In genomic region chr2:122172812-122173211, GRCh38 we compare ENCODE assay signal across 40 cellular contexts.
"Had no signal": no experiment of that assay in that cellular context is flagged by ENCODE, and none has a peak within 500 bp of the region (broad histone marks: within the 10 kb centered on the region; RNA-seq: fewer than 3 reads in every experiment).

No MANE protein-coding gene starts in this region.

- H3K9me3 Mint-ChIP-seq: activated naive CD4-positive, alpha-beta T cell treated with anti-CD3 and anti-CD28 coated beads for 36 hours; activated naive CD4-positive, alpha-beta T cell treated with anti-CD3 and anti-CD28 coated beads, Interleukin-2, amount 10 ng/mL, durations not matched to agents 7 days and 5 days; activated naive CD4-positive, alpha-beta T cell treated with anti-CD3 and anti-CD28 coated beads, Interleukin-2, amount 50 U/mL, for 24 hours; activated naive CD4-positive, alpha-beta T cell treated with anti-CD3 and anti-CD28 coated beads, Interleukin-2, amount 50 U/mL, for 72 hours; activated naive CD8-positive, alpha-beta T cell treated with anti-CD3 and anti-CD28 coated beads for 36 hours; activated naive CD8-positive, alpha-beta T cell treated with anti-CD3 and anti-CD28 coated beads, Interleukin-2, amount 10 ng/mL, durations not matched to agents 7 days and 5 days; activated naive CD8-positive, alpha-beta T cell treated with anti-CD3 and anti-CD28 coated beads, Interleukin-2, amount 50 U/mL, for 24 hours; activated T-cell treated with anti-CD3 and anti-CD28 coated beads, Interleukin-2, amount 50 U/mL, for 24 hours; activated T-cell treated with anti-CD3 and anti-CD28 coated beads, Interleukin-2, amount 50 U/mL, for 4 hours; activated T-cell treated with anti-CD3 and anti-CD28 coated beads, Interleukin-2, amount 50 U/mL, for 72 hours; activated T-helper 1 cell treated with anti-CD3 and anti-CD28 coated beads, Interleukin-12 subunit alpha, Interleukin-12 subunit beta, Interleukin-2, Interleukin-4 antibody, amounts not matched to agents 30 ng/mL and 10 ng/mL and 1 ng/mL, durations not matched to agents 14 hours and 24 hours and 36 hours; activated T-helper 17 cell treated with anti-CD3 and anti-CD28 coated beads, Interleukin-2, amount 50 U/mL, for 72 hours; activated T-helper 2 cell treated with anti-CD3 and anti-CD28 coated beads, Interferon-gamma antibody, Interleukin-2, Interleukin-4, amounts not matched to agents 10 μg/mL and 5 μg/mL and 100 μg/mL, durations not matched to agents 14 hours and 24 hours and 36 hours; central memory CD8-positive, alpha-beta T cell had no signal

- H3K9me3 ChIP-seq: adrenal gland, ascending aorta, body of pancreas, breast epithelium had no signal

- H3K36me3 Mint-ChIP-seq: activated naive CD4-positive, alpha-beta T cell treated with anti-CD3 and anti-CD28 coated beads, Interleukin-2, amount 10 ng/mL, durations not matched to agents 7 days and 5 days; activated naive CD4-positive, alpha-beta T cell treated with anti-CD3 and anti-CD28 coated beads, Interleukin-2, amount 50 U/mL, for 24 hours; activated naive CD4-positive, alpha-beta T cell treated with anti-CD3 and anti-CD28 coated beads, Interleukin-2, amount 50 U/mL, for 72 hours; activated naive CD8-positive, alpha-beta T cell; activated naive CD8-positive, alpha-beta T cell treated with anti-CD3 and anti-CD28 coated beads for 36 hours; activated naive CD8-positive, alpha-beta T cell treated with anti-CD3 and anti-CD28 coated beads, Interleukin-2, amount 10 ng/mL, durations not matched to agents 7 days and 5 days; brain had no signal

- H3K27ac Mint-ChIP-seq: activated naive CD4-positive, alpha-beta T cell treated with anti-CD3 and anti-CD28 coated beads for 36 hours; activated naive CD4-positive, alpha-beta T cell treated with anti-CD3 and anti-CD28 coated beads, Interleukin-2, amount 10 ng/mL, durations not matched to agents 7 days and 5 days; activated naive CD4-positive, alpha-beta T cell treated with anti-CD3 and anti-CD28 coated beads, Interleukin-2, amount 50 U/mL, for 24 hours; activated naive CD4-positive, alpha-beta T cell treated with anti-CD3 and anti-CD28 coated beads, Interleukin-2, amount 50 U/mL, for 72 hours; activated naive CD8-positive, alpha-beta T cell; activated naive CD8-positive, alpha-beta T cell treated with anti-CD3 and anti-CD28 coated beads for 36 hours; activated naive CD8-positive, alpha-beta T cell treated with anti-CD3 and anti-CD28 coated beads, Interleukin-2, amount 10 ng/mL, durations not matched to agents 7 days and 5 days; activated naive CD8-positive, alpha-beta T cell treated with anti-CD3 and anti-CD28 coated beads, Interleukin-2, amount 50 U/mL, for 24 hours; activated T-cell treated with anti-CD3 and anti-CD28 coated beads, Interleukin-2, amount 50 U/mL, for 24 hours; activated T-cell treated with anti-CD3 and anti-CD28 coated beads, Interleukin-2, amount 50 U/mL, for 72 hours; activated T-helper 1 cell treated with anti-CD3 and anti-CD28 coated beads, Interleukin-12 subunit alpha, Interleukin-12 subunit beta, Interleukin-2, Interleukin-4 antibody, amounts not matched to agents 30 ng/mL and 10 ng/mL and 1 ng/mL, durations not matched to agents 14 hours and 24 hours and 36 hours; activated T-helper 17 cell treated with anti-CD3 and anti-CD28 coated beads, Interleukin-2, amount 50 U/mL, for 72 hours; activated T-helper 2 cell treated with anti-CD3 and anti-CD28 coated beads, Interferon-gamma antibody, Interleukin-2, Interleukin-4, amounts not matched to agents 10 μg/mL and 5 μg/mL and 100 μg/mL, durations not matched to agents 14 hours and 24 hours and 36 hours; brain had no signal

- ATAC-seq: activated naive CD4-positive, alpha-beta T cell treated with anti-CD3 and anti-CD28 coated beads, Interleukin-2, amount 50 U/mL, for 72 hours; activated naive CD8-positive, alpha-beta T cell treated with anti-CD3 and anti-CD28 coated beads, Interleukin-2, amount 50 U/mL, for 24 hours; activated T-cell treated with anti-CD3 and anti-CD28 coated beads, Interleukin-2, amount 50 U/mL, for 4 hours; activated T-cell treated with anti-CD3 and anti-CD28 coated beads, Interleukin-2, amount 50 U/mL, for 72 hours; activated T-helper 17 cell treated with anti-CD3 and anti-CD28 coated beads, Interleukin-2, amount 50 U/mL, for 72 hours; body of pancreas had no signal

- H3K27ac ChIP-seq: adrenal gland, ascending aorta, body of pancreas, brain microvascular endothelial cell, breast epithelium, cardiac muscle cell had no signal

- H3K36me3 ChIP-seq: adrenal gland, ascending aorta, brain microvascular endothelial cell, breast epithelium, cardiac muscle cell had no signal

- H3K27me3 Mint-ChIP-seq: activated naive CD4-positive, alpha-beta T cell treated with anti-CD3 and anti-CD28 coated beads, Interleukin-2, amount 10 ng/mL, durations not matched to agents 7 days and 5 days; activated naive CD8-positive, alpha-beta T cell; activated naive CD8-positive, alpha-beta T cell treated with anti-CD3 and anti-CD28 coated beads for 36 hours; activated naive CD8-positive, alpha-beta T cell treated with anti-CD3 and anti-CD28 coated beads, Interleukin-2, amount 10 ng/mL, durations not matched to agents 7 days and 5 days; activated naive CD8-positive, alpha-beta T cell treated with anti-CD3 and anti-CD28 coated beads, Interleukin-2, amount 50 U/mL, for 24 hours; activated T-cell treated with anti-CD3 and anti-CD28 coated beads, Interleukin-2, amount 50 U/mL, for 24 hours; central memory CD8-positive, alpha-beta T cell had no signal

- H3K4me3 ChIP-seq: adrenal gland, ascending aorta, body of pancreas, breast epithelium, cardiac muscle cell had no signal

- H3K27me3 ChIP-seq: adrenal gland, ascending aorta, body of pancreas, brain microvascular endothelial cell, cardiac muscle cell had no signal

- H3K4me1 Mint-ChIP-seq: activated naive CD4-positive, alpha-beta T cell treated with anti-CD3 and anti-CD28 coated beads, Interleukin-2, amount 10 ng/mL, durations not matched to agents 7 days and 5 days; activated naive CD4-positive, alpha-beta T cell treated with anti-CD3 and anti-CD28 coated beads, Interleukin-2, amount 50 U/mL, for 24 hours; activated naive CD8-positive, alpha-beta T cell treated with anti-CD3 and anti-CD28 coated beads for 36 hours; activated naive CD8-positive, alpha-beta T cell treated with anti-CD3 and anti-CD28 coated beads, Interleukin-2, amount 10 ng/mL, durations not matched to agents 7 days and 5 days; activated naive CD8-positive, alpha-beta T cell treated with anti-CD3 and anti-CD28 coated beads, Interleukin-2, amount 50 U/mL, for 24 hours; activated T-helper 17 cell treated with anti-CD3 and anti-CD28 coated beads, Interleukin-2, amount 50 U/mL, for 72 hours; central memory CD8-positive, alpha-beta T cell had no signal

- FAIRE-seq: astrocyte, bronchial epithelial cell had no signal

- H3K4me1 ChIP-seq: adrenal gland, ascending aorta, body of pancreas, breast epithelium had no signal

- DNase-seq: activated effector memory CD4-positive, alpha-beta T cell treated with anti-CD3 and anti-CD28 coated beads, Interleukin-2, amount 50 U/mL, for 16 hours; activated effector memory CD4-positive, alpha-beta T cell treated with Interleukin-2 at 50 U/mL for 16 hours; activated gamma-delta T cell; activated gamma-delta T cell treated with Interleukin-2 at 50 U/mL for 16 hours; activated naive CD4-positive, alpha-beta T cell; activated naive CD4-positive, alpha-beta T cell treated with anti-CD3 and anti-CD28 coated beads for 36 hours; activated naive CD4-positive, alpha-beta T cell treated with anti-CD3 and anti-CD28 coated beads, Interleukin-2, amount 10 ng/mL, durations not matched to agents 7 days and 5 days; activated naive CD4-positive, alpha-beta T cell treated with anti-CD3 and anti-CD28 coated beads, Interleukin-2, amount 50 U/mL, for 16 hours; activated naive CD4-positive, alpha-beta T cell treated with Interleukin-2 at 50 U/mL for 16 hours; activated naive CD8-positive, alpha-beta T cell treated with anti-CD3 and anti-CD28 coated beads for 36 hours; activated naive CD8-positive, alpha-beta T cell treated with anti-CD3 and anti-CD28 coated beads, Interleukin-2, amount 10 ng/mL, durations not matched to agents 7 days and 5 days; activated naive CD8-positive, alpha-beta T cell treated with anti-CD3 and anti-CD28 coated beads, Interleukin-2, amount 50 U/mL, for 24 hours; activated T-cell treated with anti-CD3 and anti-CD28 coated beads, Interleukin-2, amount 50 U/mL, for 1 hour; activated T-cell treated with anti-CD3 and anti-CD28 coated beads, Interleukin-2, amount 50 U/mL, for 24 hours; activated T-cell treated with anti-CD3 and anti-CD28 coated beads, Interleukin-2, amount 50 U/mL, for 4 hours; activated T-cell treated with anti-CD3 and anti-CD28 coated beads, Interleukin-2, amount 50 U/mL, for 48 hours; activated T-cell treated with anti-CD3 and anti-CD28 coated beads, Interleukin-2, amount 50 U/mL, for 72 hours; adrenal gland; amniotic stem cell; amygdala; anterior cingulate cortex; aorta; body of pancreas; brain microvascular endothelial cell; caudate nucleus; central memory CD4-positive, alpha-beta T cell; cerebellar nuclear complex had no signal

- H3K4me3 Mint-ChIP-seq: activated naive CD4-positive, alpha-beta T cell treated with anti-CD3 and anti-CD28 coated beads for 36 hours; activated naive CD4-positive, alpha-beta T cell treated with anti-CD3 and anti-CD28 coated beads, Interleukin-2, amount 10 ng/mL, durations not matched to agents 7 days and 5 days; activated naive CD4-positive, alpha-beta T cell treated with anti-CD3 and anti-CD28 coated beads, Interleukin-2, amount 50 U/mL, for 24 hours; activated naive CD8-positive, alpha-beta T cell; activated naive CD8-positive, alpha-beta T cell treated with anti-CD3 and anti-CD28 coated beads for 36 hours; activated naive CD8-positive, alpha-beta T cell treated with anti-CD3 and anti-CD28 coated beads, Interleukin-2, amount 10 ng/mL, durations not matched to agents 7 days and 5 days; activated naive CD8-positive, alpha-beta T cell treated with anti-CD3 and anti-CD28 coated beads, Interleukin-2, amount 50 U/mL, for 24 hours; activated T-cell treated with anti-CD3 and anti-CD28 coated beads, Interleukin-2, amount 50 U/mL, for 24 hours; activated T-cell treated with anti-CD3 and anti-CD28 coated beads, Interleukin-2, amount 50 U/mL, for 4 hours; activated T-cell treated with anti-CD3 and anti-CD28 coated beads, Interleukin-2, amount 50 U/mL, for 72 hours; activated T-helper 1 cell treated with anti-CD3 and anti-CD28 coated beads, Interleukin-12 subunit alpha, Interleukin-12 subunit beta, Interleukin-2, Interleukin-4 antibody, amounts not matched to agents 30 ng/mL and 10 ng/mL and 1 ng/mL, durations not matched to agents 14 hours and 24 hours and 36 hours; activated T-helper 17 cell treated with anti-CD3 and anti-CD28 coated beads, Interleukin-2, amount 50 U/mL, for 72 hours; brain; central memory CD8-positive, alpha-beta T cell had no signal
